Comparison of ENCODE assay signal across 8 cellular contexts in genomic region chr16:70113982-70114826, GRCh38. TPM values are rescaled to one million over a fixed set of nuclear protein-coding genes. Genes with fewer than 3 reads are reported as not detected.
DNase-seq lines count a peak whose midpoint lies in the region; ATAC-seq and TF ChIP-seq lines count a peak whose summit lies in the region.
"Not testable (repeated sequence)": the region's sequence is repeated elsewhere in the genome, so short reads cannot be mapped to it uniquely, and the experiment has no call there.

Gene PDPR, plus strand, starts transcription at chr16:70114332. Its CDS starts 6,161 bp downstream, at chr16:70120493.

- peak; percentile 83 for ATAC-seq in GM18873 (IDR thresholded peaks at IDR 0.05; ENCODE audit: low FRiP score, unreplicated experiment)
- ATAC-seq in HG03135 (IDR thresholded peaks at IDR 0.05; ENCODE audit: unreplicated experiment), result peak; percentile 88

- DNase-seq in ACHN, result peak; percentile 93
- peak; percentile 19 for DNase-seq in NCI-H2196 treated with DMSO at 0.1 percent for 48 hours (lab: John Stamatoyannopoulos, UW; ENCODE audit: unreplicated experiment)
- DNase-seq in breast epithelium (ENCODE audit: low spot score in 2 of 2), result peak; percentile 89 to 92

- H3K27ac ChIP-seq in VCaP (peak within 1 kb of the TSS; percentile 45; the same call in 1 of the 2 replicates), breast epithelium (peak within 1 kb of the TSS; percentile 79 to 85)

- H3K36me3 ChIP-seq in breast epithelium; skeletal muscle satellite cell (ENCODE audit: insufficient read depth, low read length): not testable (repeated sequence)

- peak within 1 kb of the TSS; percentile 86 for H3K4me2 ChIP-seq in skeletal muscle satellite cell (ENCODE audit: low read length)

- not testable (repeated sequence) for H3K9me3 ChIP-seq in breast epithelium; iPS-18c (ENCODE audit: control insufficient read depth, insufficient read depth, low read length); skeletal muscle satellite cell (replicated peaks; ENCODE audit: low read length)

- H3K4me3 ChIP-seq in breast epithelium (peak within 1 kb of the TSS; percentile 66 to 84 (median 68)), iPS-18c (ENCODE audit: insufficient read depth, low read depth, low read length) (peak within 1 kb of the TSS; percentile 76), skeletal muscle satellite cell (ENCODE audit: low read length) (peak within 1 kb of the TSS; percentile 91)

- not testable (repeated sequence) for H3K27me3 ChIP-seq in breast epithelium; skeletal muscle satellite cell (ENCODE audit: control insufficient read depth, insufficient read depth, low read length)

- in situ Hi-C loops in ACHN (cut with HindIII; ENCODE audit: low pct_ligation_motif_present, low pct_unique_long_range_greater_than_20kb, low sequenced_read_pairs), result not testable (repeated sequence)

- TF ChIP-seq CTCF in VCaP (conservative IDR thresholded peaks at IDR 0.05); breast epithelium (IDR thresholded peaks at IDR 0.05): not testable (repeated sequence)

- H3K9ac ChIP-seq in skeletal muscle satellite cell (ENCODE audit: low read depth, low read length), result peak within 1 kb of the TSS; percentile 84

- intact Hi-C loops in breast epithelium (cut with DNase I; ENCODE audit: low total_unique reads), result not testable (repeated sequence)

- H3K4me1 ChIP-seq in breast epithelium; skeletal muscle satellite cell (ENCODE audit: control insufficient read depth, insufficient read depth, low read length): not testable (repeated sequence)

- TF ChIP-seq POLR2A in breast epithelium (IDR thresholded peaks at IDR 0.05), result not testable (repeated sequence)

RNA-seq across cellular contexts. Expression of gene PDPR, which starts in this region (rescaled TPM):
- 10 to 100 TPM; 18.7 to 25.0 (median 24.1) TPM for total RNA-seq in breast epithelium
- 13.5 and 13.9 TPM in 2 replicates for total RNA-seq in skeletal muscle satellite cell (2012; rRNA removed)

Comparison
In these comparisons a context has a peak if more than half of its experiments do, and no peak if none do; other contexts are left out.
1. Peak in every context shown above with its lines: DNase-seq, ATAC-seq, H3K4me3 ChIP-seq and H3K27ac ChIP-seq.
2. DNase-seq: peak in every context shown above with its lines; median percentile 93 in ACHN; 90 in breast epithelium; 19 in NCI-H2196 treated with DMSO at 0.1 percent for 48 hours.